Comparison of ENCODE assay signal across 19 cellular contexts in the genomic region with DNA sequence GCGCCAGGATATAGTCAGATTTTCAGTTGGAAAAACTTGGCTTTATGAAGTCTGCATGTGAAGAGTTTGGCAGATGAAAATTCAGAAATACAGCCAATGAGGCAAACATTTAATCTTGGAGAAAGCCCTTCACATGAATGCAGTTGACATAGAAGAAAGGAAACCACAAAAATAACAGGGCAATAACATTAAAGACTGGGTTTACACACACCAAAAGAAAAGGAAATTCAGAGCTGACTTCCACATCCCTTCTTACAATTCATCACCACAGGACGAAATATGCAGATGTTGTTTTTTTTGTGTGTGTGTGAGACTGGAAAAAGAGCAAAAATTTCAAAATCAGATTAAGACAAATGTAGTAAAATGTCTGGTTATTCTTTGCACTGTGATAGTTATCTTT.
"Had no signal": no experiment of that assay in that cellular context is flagged by ENCODE, and none has a peak within 500 bp of the region (broad histone marks: within the 10 kb centered on the region; RNA-seq: fewer than 3 reads in every experiment).

No MANE protein-coding gene starts in this region.

- H3K4me3 ChIP-seq: esophagus squamous epithelium, gastroesophageal sphincter, psoas muscle, testis, transverse colon had no signal

- DNase-seq: effector memory CD8-positive, alpha-beta T cell; esophagus squamous epithelium; foreskin fibroblast; glutamatergic neuron; kidney glomerular epithelial cell; mammary epithelial cell; naive thymus-derived CD4-positive, alpha-beta T cell; nephron progenitor cell; psoas muscle; retina; stimulated activated CD4-positive, alpha-beta T cell treated with anti-CD3 and anti-CD28 coated beads, Interleukin-2, amount 100 ng/mL, for 24 hours; stimulated activated CD4-positive, alpha-beta T cell treated with anti-CD3 and anti-CD28 coated beads, Interleukin-4, amount 100 ng/mL, for 4 hours; stimulated activated naive B cell treated with anti-CD40 and anti-IgM and Interleukin-4, amounts not matched to agents 10 μg/mL and 1 μg/mL and 100 μg/mL, for 72 hours; stimulated activated naive CD8-positive, alpha-beta T cell treated with anti-CD3 and anti-CD28 coated beads, Interleukin-15, amount 100 ng/mL, for 72 hours; testis; transverse colon had no signal

- H3K36me3 Mint-ChIP-seq: stimulated activated naive B cell treated with anti-CD40 and anti-IgM and Interleukin-4, amounts not matched to agents 10 μg/mL and 1 μg/mL and 100 μg/mL, for 72 hours had no signal

- H3K4me3 Mint-ChIP-seq: dendritic cell treated with granulocyte-macrophage colony-stimulating factor and Interleukin-4, amounts not matched to agents 40 ng/mL and 50 ng/mL, for 4 days; effector memory CD8-positive, alpha-beta T cell; nephron progenitor cell; stimulated activated naive B cell treated with anti-CD40 and anti-IgM and Interleukin-4, amounts not matched to agents 10 μg/mL and 1 μg/mL and 100 μg/mL, for 72 hours; stimulated activated naive CD8-positive, alpha-beta T cell treated with anti-CD3 and anti-CD28 coated beads, Interleukin-15, amount 100 ng/mL, for 72 hours had no signal

- H3K9me3 ChIP-seq: esophagus squamous epithelium, gastroesophageal sphincter, testis, transverse colon had no signal

- ATAC-seq: effector memory CD8-positive, alpha-beta T cell; gastroesophageal sphincter; naive thymus-derived CD4-positive, alpha-beta T cell; psoas muscle; sciatic nerve; stimulated activated naive B cell treated with anti-CD40 and anti-IgM and Interleukin-4, amounts not matched to agents 10 μg/mL and 1 μg/mL and 100 μg/mL, for 72 hours; stimulated activated naive CD8-positive, alpha-beta T cell treated with anti-CD3 and anti-CD28 coated beads, Interleukin-15, amount 100 ng/mL, for 72 hours had no signal

- H3K27me3 ChIP-seq: esophagus squamous epithelium, gastroesophageal sphincter, testis, transverse colon had no signal

- H3K4me1 ChIP-seq: esophagus squamous epithelium, gastroesophageal sphincter, psoas muscle, testis, transverse colon had no signal

- H3K27me3 Mint-ChIP-seq: dendritic cell treated with granulocyte-macrophage colony-stimulating factor and Interleukin-4, amounts not matched to agents 40 ng/mL and 50 ng/mL, for 4 days had no signal

- H3K9me3 Mint-ChIP-seq: dendritic cell treated with granulocyte-macrophage colony-stimulating factor and Interleukin-4, amounts not matched to agents 40 ng/mL and 50 ng/mL, for 4 days; effector memory CD8-positive, alpha-beta T cell had no signal

- H3K36me3 ChIP-seq: esophagus squamous epithelium, gastroesophageal sphincter, transverse colon had no signal

- H3K27ac Mint-ChIP-seq: dendritic cell treated with granulocyte-macrophage colony-stimulating factor and Interleukin-4, amounts not matched to agents 40 ng/mL and 50 ng/mL, for 4 days; effector memory CD8-positive, alpha-beta T cell; nephron progenitor cell; stimulated activated naive B cell treated with anti-CD40 and anti-IgM and Interleukin-4, amounts not matched to agents 10 μg/mL and 1 μg/mL and 100 μg/mL, for 72 hours; stimulated activated naive CD8-positive, alpha-beta T cell treated with anti-CD3 and anti-CD28 coated beads, Interleukin-15, amount 100 ng/mL, for 72 hours had no signal

- H3K27ac ChIP-seq: esophagus squamous epithelium, gastroesophageal sphincter, psoas muscle, testis, transverse colon had no signal
